In genomic region chr6:33428219-33428890, GRCh38 we compare ENCODE assay signal across 8 cellular contexts. TPM values are rescaled to one million over a fixed set of nuclear protein-coding genes. Genes with fewer than 3 reads are reported as not detected.
DNase-seq lines count a peak whose midpoint lies in the region; ATAC-seq and TF ChIP-seq lines count a peak whose summit lies in the region.

No MANE protein-coding gene starts in this region.

- TF ChIP-seq POLR2A in erythroblast (IDR thresholded peaks at IDR 0.05; ENCODE audit: low read length) = no peak

- H3K4me3 ChIP-seq in WI38 (ENCODE audit: low read depth, low read length) = peak overlapping the region; percentile 53

- peak overlapping the region; percentile 92 for H3K4me3 Mint-ChIP-seq in nephron

- DNase-seq in Daoy (ENCODE audit: low read depth) = peak; percentile 49
- peak; percentile 89 for DNase-seq in HuH-7 (ENCODE audit: low spot score)
- DNase-seq in erythroblast (lab: John Stamatoyannopoulos, UW) = peak; percentile 67 to 85
- DNase-seq in NCI-H774 (lab: John Stamatoyannopoulos, UW) = no peak
- DNase-seq in NCI-H2107 (lab: John Stamatoyannopoulos, UW) = no peak

- H3K4me1 Mint-ChIP-seq in nephron = peaks cover 84% of the 10 kb centered on the region

- peaks cover 8% of the 10 kb centered on the region for H3K36me3 Mint-ChIP-seq in nephron (ENCODE audit: low read depth)

- H3K9me3 Mint-ChIP-seq in nephron = no peaks in the 10 kb centered on the region

- no peaks in the 10 kb centered on the region for H3K27me3 Mint-ChIP-seq in nephron (ENCODE audit: low read depth)

- no peak for ATAC-seq in HG02678 (IDR thresholded peaks at IDR 0.05; ENCODE audit: unreplicated experiment)

- H3K27ac Mint-ChIP-seq in nephron = peak overlapping the region; percentile 62 to 90 (median 90)

- peak; percentile 23; the same call in 1 of the 2 replicates for TF ChIP-seq CTCF in WI38 (IDR thresholded peaks at IDR 0.05; ENCODE audit: low read depth, low read length)
- TF ChIP-seq CTCF in nephron (IDR thresholded peaks at IDR 0.05; ENCODE audit: unreplicated experiment in 3 of 3) = peak; percentile 29 to 45 (median 40)

RNA-seq across cellular contexts. Expression of gene SYNGAP1, which starts 8.5 kb away (rescaled TPM):
- 1.1 and 3.7 TPM in 2 replicates for total RNA-seq in Daoy (2014; rRNA removed; shearing (Covaris generic))

RNA-seq across cellular contexts. Expression of gene CUTA, which starts 10.4 kb away (rescaled TPM):
- total RNA-seq in Daoy (2014; rRNA removed; shearing (Covaris generic)) = 208 and 223 TPM in 2 replicates

RNA-seq across cellular contexts. Expression of gene PHF1, which starts 17.5 kb away (rescaled TPM):
- total RNA-seq in Daoy (2014; rRNA removed; shearing (Covaris generic)) = 14.3 and 18.5 TPM in 2 replicates

RNA-seq across cellular contexts. Expression of gene ZBTB9, which starts 26.0 kb away (rescaled TPM):
- 7.5 and 9.0 TPM in 2 replicates for total RNA-seq in Daoy (2014; rRNA removed; shearing (Covaris generic))

RNA-seq across cellular contexts. Expression of gene KIFC1, which starts 36.7 kb away (rescaled TPM):
- 122 and 148 TPM in 2 replicates for total RNA-seq in Daoy (2014; rRNA removed; shearing (Covaris generic))

Comparison
In these comparisons a context has a peak if more than half of its experiments do, and no peak if none do; other contexts are left out.
1. DNase-seq: peak in Daoy (single experiment), HuH-7 (single experiment) and erythroblast (2 of 2); none in NCI-H774 (single experiment) and NCI-H2107 (single experiment).